Comparison of ENCODE assay signal across 8 cellular contexts in genomic region chr13:52968074-52968700, GRCh38.
DNase-seq lines count a peak whose midpoint lies in the region; ATAC-seq, FAIRE-seq and TF ChIP-seq lines count a peak whose summit lies in the region.

No MANE protein-coding gene starts in this region.

- no peak overlapping the region for H2AFZ ChIP-seq in endothelial cell of umbilical vein (ENCODE audit: low read depth, low read length)

- H3K36me3 ChIP-seq in endothelial cell of umbilical vein (ENCODE audit: control insufficient read depth in 2 of 2, extremely low read depth in 1 of 2, insufficient read depth in 2 of 2, low read length in 2 of 2), result no peaks in the 10 kb centered on the region

- POLR2A ChIA-PET in activated CD8-positive, alpha-beta T cell treated with anti-CD3 and anti-CD28 coated beads for 36 hours (lab: Charles Lee), result interaction anchor here (0.5 kb wide), 1 partner anchor 121 kb away, joined by 3 read pairs; no protein-coding TSS in a partner anchor
- POLR2A ChIA-PET in endothelial cell of umbilical vein (lab: Charles Lee), result no interaction called here

- TF ChIP-seq CTCF in Calu3 (IDR thresholded peaks at IDR 0.05; ENCODE audit: unreplicated experiment), result peak; percentile 92
- peak; percentile 93 for TF ChIP-seq CTCF in activated CD8-positive, alpha-beta T cell treated with anti-CD3 and anti-CD28 coated beads for 36 hours (IDR thresholded peaks at IDR 0.05)
- TF ChIP-seq CTCF in endothelial cell of umbilical vein (IDR thresholded peaks at IDR 0.05; ENCODE audit: extremely low read depth in 1 of 2, insufficient read depth in 1 of 2, low read depth in 1 of 2, low read length in 2 of 2), result peak; percentile 83 to 95

- no peaks in the 10 kb centered on the region for H3K9me3 Mint-ChIP-seq in Calu3 (ENCODE audit: low read depth, unreplicated experiment)
- no peaks in the 10 kb centered on the region for H3K9me3 Mint-ChIP-seq in activated CD8-positive, alpha-beta T cell treated with anti-CD3 and anti-CD28 coated beads for 36 hours

- dilution Hi-C loops in endothelial cell of umbilical vein (cut with MboI; ENCODE audit: extremely low pct_ligation_motif_present, low sequenced_read_pairs), result no loop called here

- H3K9me3 ChIP-seq in endothelial cell of umbilical vein (replicated peaks; ENCODE audit: control insufficient read depth, insufficient read depth, low read length), result no peaks in the 10 kb centered on the region

- BruUV-seq in Calu3 (replicated peaks; lab: Mats Ljungman, UMichigan), result no TSS peak
- no TSS peak for BruUV-seq in endothelial cell of umbilical vein (replicated peaks; lab: Mats Ljungman, UMichigan)

- no peaks in the 10 kb centered on the region for H3K4me1 ChIP-seq in endothelial cell of umbilical vein (ENCODE audit: control insufficient read depth, extremely low read depth, insufficient read depth, low read length)

- H3K36me3 Mint-ChIP-seq in Calu3 (ENCODE audit: insufficient read depth, unreplicated experiment), result no peaks in the 10 kb centered on the region
- no peaks in the 10 kb centered on the region for H3K36me3 Mint-ChIP-seq in activated CD8-positive, alpha-beta T cell treated with anti-CD3 and anti-CD28 coated beads for 36 hours (ENCODE audit: low read depth)

- no peak overlapping the region for H3K4me3 ChIP-seq in endothelial cell of umbilical vein (replicated peaks in 1 of 3; ENCODE audit: insufficient read depth in 1 of 3, low read depth in 1 of 3, low read length in 3 of 3)

- H3K9me1 ChIP-seq in endothelial cell of umbilical vein (replicated peaks; ENCODE audit: control insufficient read depth, extremely low read depth, insufficient read depth, low read length), result no peaks in the 10 kb centered on the region

- intact Hi-C loops in Calu3 (cut with micrococcal nuclease; ENCODE audit: unreplicated experiment), result loop anchor here (2.0 to 10.0 kb wide), 5 partner anchors 116 to 356 kb away; no protein-coding TSS in a partner anchor
- intact Hi-C loops in activated CD8-positive, alpha-beta T cell treated with anti-CD3 and anti-CD28 coated beads for 36 hours (cut with micrococcal nuclease), result no loop called here
- intact Hi-C loops in endothelial cell of umbilical vein (cut with micrococcal nuclease), result loop anchor here (1.0 to 5.0 kb wide), 3 partner anchors 116 to 359 kb away; no protein-coding TSS in a partner anchor

- H3K9ac ChIP-seq in endothelial cell of umbilical vein (replicated peaks; ENCODE audit: extremely low read depth, insufficient read depth, low read length), result no peak overlapping the region

- ATAC-seq in GM21360 (IDR thresholded peaks at IDR 0.05; ENCODE audit: unreplicated experiment), result peak; percentile 96
- ATAC-seq in activated CD8-positive, alpha-beta T cell treated with anti-CD3 and anti-CD28 coated beads for 36 hours, result peak; percentile 77

- peak; percentile 83 for DNase-seq in Calu3
- peak; percentile 53 for DNase-seq in HK-2 (ENCODE audit: unreplicated experiment)
- peak; percentile 66 for DNase-seq in NCI-H774 (lab: John Stamatoyannopoulos, UW)
- peak; percentile 77 for DNase-seq in activated CD8-positive, alpha-beta T cell treated with anti-CD3 and anti-CD28 coated beads for 36 hours
- peak; percentile 56 for DNase-seq in endothelial cell of umbilical vein (ENCODE audit: low read depth, low spot score)
- DNase-seq in mucosa of gallbladder (ENCODE audit: low spot score), result peak; percentile 73
- peak; percentile 26 for DNase-seq in stimulated activated CD8-positive, alpha-beta memory T cell treated with anti-CD3 and anti-CD28 coated beads, Interleukin-7, amount 100 ng/mL, for 24 hours (ENCODE audit: low read depth)

- no peaks in the 10 kb centered on the region for H3K4me1 Mint-ChIP-seq in Calu3 (ENCODE audit: low read depth, unreplicated experiment)
- no peaks in the 10 kb centered on the region for H3K4me1 Mint-ChIP-seq in activated CD8-positive, alpha-beta T cell treated with anti-CD3 and anti-CD28 coated beads for 36 hours (ENCODE audit: low read depth)

- no peak for TF ChIP-seq POLR2A in endothelial cell of umbilical vein (IDR thresholded peaks at IDR 0.05; ENCODE audit: low read depth, low read length)

- H3K4me3 Mint-ChIP-seq in Calu3 (ENCODE audit: low read depth, unreplicated experiment), result no peak overlapping the region
- H3K4me3 Mint-ChIP-seq in activated CD8-positive, alpha-beta T cell treated with anti-CD3 and anti-CD28 coated beads for 36 hours, result no peak overlapping the region

- no peak overlapping the region for H3K27ac Mint-ChIP-seq in Calu3 (ENCODE audit: unreplicated experiment)
- H3K27ac Mint-ChIP-seq in activated CD8-positive, alpha-beta T cell treated with anti-CD3 and anti-CD28 coated beads for 36 hours, result no peak overlapping the region

- no peak overlapping the region for H3K27ac ChIP-seq in endothelial cell of umbilical vein (ENCODE audit: insufficient read depth, low read depth, low read length)

- CTCF ChIA-PET in Calu3 (lab: Charles Lee) (interaction anchor here (0.6 to 1.6 kb wide), 22 partner anchors 9 to 359 kb away, joined by 3 to 20 read pairs (median 3); partner anchors contain the start of genes OLFM4 and SUGT1), endothelial cell of umbilical vein (lab: Charles Lee) (interaction anchor here (0.7 to 3.1 kb wide), 30 partner anchors 9 to 512 kb away, joined by 3 to 73 read pairs (median 4); no protein-coding TSS in a partner anchor)
- CTCF ChIA-PET in activated CD8-positive, alpha-beta T cell treated with anti-CD3 and anti-CD28 coated beads for 36 hours (lab: Charles Lee), result interaction anchor here (0.6 to 2.6 kb wide), 52 partner anchors 9 to 359 kb away, joined by 3 to 27 read pairs (median 4); no protein-coding TSS in a partner anchor

- H3K27me3 ChIP-seq in endothelial cell of umbilical vein (ENCODE audit: control insufficient read depth in 2 of 2, insufficient read depth in 2 of 2, low read length in 2 of 2), result no peaks in the 10 kb centered on the region

- H4K20me1 ChIP-seq in endothelial cell of umbilical vein (replicated peaks; ENCODE audit: control insufficient read depth, extremely low read depth, insufficient read depth, low read length), result no peaks in the 10 kb centered on the region

- H3K79me2 ChIP-seq in endothelial cell of umbilical vein (ENCODE audit: control insufficient read depth, insufficient read depth, low read length), result no peaks in the 10 kb centered on the region

- FAIRE-seq in endothelial cell of umbilical vein (lab: Jason Lieb, UNC), result peak; percentile 66

- H3K4me2 ChIP-seq in endothelial cell of umbilical vein (ENCODE audit: insufficient read depth, low read length), result no peak overlapping the region

- H3K27me3 Mint-ChIP-seq in Calu3 (ENCODE audit: unreplicated experiment), result no peaks in the 10 kb centered on the region
- H3K27me3 Mint-ChIP-seq in activated CD8-positive, alpha-beta T cell treated with anti-CD3 and anti-CD28 coated beads for 36 hours, result peaks cover 7% of the 10 kb centered on the region

TF ChIP-seq in endothelial cell of umbilical vein, 7 proteins besides CTCF, POLR2A, EP300 and RAD21:
- TF ChIP-seq MAX (IDR thresholded peaks at IDR 0.05; ENCODE audit: insufficient read depth, insufficient read length), result no peak
- TF ChIP-seq POLR2AphosphoS5 (IDR thresholded peaks at IDR 0.05; ENCODE audit: insufficient read depth, low read depth, low read length), result no peak
- TF ChIP-seq FOS (IDR thresholded peaks at IDR 0.05; ENCODE audit: borderline replicate concordance, insufficient read depth, low read length), result no peak
- no peak for TF ChIP-seq JUN (IDR thresholded peaks at IDR 0.05; ENCODE audit: borderline replicate concordance, insufficient read depth, insufficient read length, low read depth)
- TF ChIP-seq MYC (IDR thresholded peaks at IDR 0.05; ENCODE audit: low read depth, low read length), result no peak
- no peak for TF ChIP-seq GATA2 (IDR thresholded peaks at IDR 0.05; ENCODE audit: insufficient read depth, insufficient read length, low read depth, low read length)
- TF ChIP-seq EZH2 (IDR thresholded peaks at IDR 0.05; ENCODE audit: borderline replicate concordance, low read depth, low read length, severe bottlenecking), result no peak

Comparison
In these comparisons a context has a peak if more than half of its experiments do, and no peak if none do; other contexts are left out.
1. DNase-seq: peak in every context shown above with its lines; median percentile 83 in Calu3; 77 in activated CD8-positive, alpha-beta T cell treated with anti-CD3 and anti-CD28 coated beads for 36 hours; 73 in mucosa of gallbladder; 66 in NCI-H774; 56 in endothelial cell of umbilical vein; 53 in HK-2; 26 in stimulated activated CD8-positive, alpha-beta memory T cell treated with anti-CD3 and anti-CD28 coated beads, Interleukin-7, amount 100 ng/mL, for 24 hours.